Comparison of ENCODE assay signal across 25 cellular contexts in the genomic region with DNA sequence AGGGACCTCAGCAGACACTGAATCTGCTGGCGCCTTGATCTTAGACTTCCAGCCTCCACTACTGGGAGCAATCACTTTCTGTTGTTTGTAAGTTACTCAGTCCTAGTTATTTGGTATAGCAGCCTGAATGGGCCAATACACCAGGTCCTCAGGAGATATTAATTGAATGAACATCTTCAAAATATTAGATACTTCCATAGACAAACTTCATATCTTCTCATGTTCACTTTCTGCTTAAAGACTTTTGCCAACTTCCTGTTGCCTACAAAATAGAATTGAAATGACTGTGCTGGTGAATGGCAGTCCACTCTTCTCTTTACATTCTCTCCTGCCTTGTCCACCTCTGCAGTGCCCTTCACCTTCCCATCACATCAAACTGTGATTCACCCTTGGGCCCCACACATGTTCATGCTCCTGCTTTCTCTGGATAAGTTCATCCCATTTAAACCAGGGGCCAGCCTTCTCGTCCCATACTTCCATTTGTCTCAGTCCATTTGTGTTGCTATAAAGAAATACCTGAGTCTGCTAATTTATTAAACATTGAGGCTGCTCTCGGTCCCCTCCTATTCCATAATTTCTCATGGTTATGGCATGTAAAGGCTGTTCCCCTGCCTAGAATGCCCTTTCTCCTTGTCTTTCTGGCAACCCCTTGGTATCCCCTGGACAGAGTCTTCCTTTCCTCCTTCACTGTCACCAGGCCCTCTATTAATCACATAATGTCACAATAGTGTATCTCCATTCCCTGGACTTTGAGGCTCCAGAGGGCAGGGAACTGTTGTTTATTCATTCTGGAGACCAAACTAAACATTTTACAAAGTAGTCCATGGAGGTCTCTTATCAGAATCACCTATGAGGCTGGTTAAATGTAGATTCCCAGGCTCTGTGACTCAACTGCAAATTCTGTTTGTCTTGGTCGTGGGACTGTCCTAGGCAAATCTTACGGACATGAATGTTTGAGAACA.
DNase-seq lines count a peak whose midpoint lies in the region; ATAC-seq and TF ChIP-seq lines count a peak whose summit lies in the region.
"Had no signal": no experiment of that assay in that cellular context is flagged by ENCODE, and none has a peak within 500 bp of the region (broad histone marks: within the 10 kb centered on the region; RNA-seq: fewer than 3 reads in every experiment).

No MANE protein-coding gene starts in this region.

- H3K27ac ChIP-seq in heart right ventricle (peak overlapping the region; percentile 16 to 83 (median 72)), esophagus squamous epithelium (peak overlapping the region in 3 of 4 donors; percentile 36 to 57 (median 42)), trophoblast cell (ENCODE audit: low read depth, low read length) (peak overlapping the region; percentile 63), aorta (ENCODE audit: low read depth in 1 of 2, low read length in 2 of 2) (peak overlapping the region; percentile 81 to 98), brain microvascular endothelial cell (no peak overlapping the region)
- H3K27ac ChIP-seq: colonic mucosa had no signal

- H3K36me3 ChIP-seq in heart right ventricle (no peaks in the 10 kb centered on the region), esophagus squamous epithelium (no peaks in the 10 kb centered on the region), trophoblast cell (ENCODE audit: control insufficient read depth in 1 of 2, insufficient read depth in 2 of 2, low read length in 2 of 2) (no peaks in the 10 kb centered on the region), aorta (ENCODE audit: control insufficient read depth in 1 of 2, insufficient read depth in 2 of 2, low read length in 1 of 2) (no peaks in the 10 kb centered on the region), brain microvascular endothelial cell (replicated peaks) (no peaks in the 10 kb centered on the region)
- H3K36me3 ChIP-seq: colonic mucosa, gastroesophageal sphincter had no signal

- H2BK12ac ChIP-seq in trophoblast cell (ENCODE audit: low read length): peak overlapping the region; percentile 82

- no peak for TF ChIP-seq POLR2A in esophagus squamous epithelium (IDR thresholded peaks at IDR 0.05)

- H3K9me3 ChIP-seq in heart right ventricle (peaks cover 0 to 10% (median 0%) of the 10 kb centered on the region in 11 donors), esophagus squamous epithelium (no peaks in the 10 kb centered on the region), trophoblast cell (ENCODE audit: insufficient read depth, low read depth, low read length) (peaks cover 1% of the 10 kb centered on the region), aorta (ENCODE audit: control insufficient read depth, low read length) (no peaks in the 10 kb centered on the region)
- H3K9me3 ChIP-seq: colonic mucosa, gastroesophageal sphincter had no signal

- H4K91ac ChIP-seq in trophoblast cell (ENCODE audit: low read depth, low read length): peak overlapping the region; percentile 75

- WGBS in heart right ventricle, 2 donors: 81 to 90% methylated on average over 5 of the region's 5 CpGs
- WGBS in esophagus squamous epithelium, 2 donors: 77 to 87% methylated on average over 5 of the region's 5 CpGs
- WGBS in trophoblast cell (ENCODE audit: extremely low coverage, insufficient coverage, insufficient read length): no CpG with 5 or more reads among the region's 5 CpGs
- 69 to 70% methylated on average over 5 of the region's 5 CpGs for WGBS in aorta, 2 donors

- TF ChIP-seq CTCF in heart right ventricle (IDR thresholded peaks at IDR 0.05): no peak
- no peak for TF ChIP-seq CTCF in esophagus squamous epithelium (IDR thresholded peaks at IDR 0.05)
- TF ChIP-seq CTCF in brain microvascular endothelial cell (IDR thresholded peaks at IDR 0.05; ENCODE audit: low read depth, low read length, missing control alignments): no peak

- H3K27me3 ChIP-seq in heart right ventricle (peaks cover 0 to 4% (median 0%) of the 10 kb centered on the region in 7 donors), esophagus squamous epithelium (no peaks in the 10 kb centered on the region), trophoblast cell (ENCODE audit: insufficient read depth, low read length) (no peaks in the 10 kb centered on the region), aorta (ENCODE audit: control insufficient read depth in 1 of 2, insufficient read depth in 2 of 2, low read length in 1 of 2) (no peaks in the 10 kb centered on the region), brain microvascular endothelial cell (replicated peaks) (no peaks in the 10 kb centered on the region)
- H3K27me3 ChIP-seq: colonic mucosa, gastroesophageal sphincter had no signal

- intact Hi-C loops in heart right ventricle (cut with DNase I): no loop called here
- intact Hi-C loops in Right ventricle myocardium superior (cut with DNase I): no loop called here
- intact Hi-C loops in esophagus squamous epithelium (cut with DNase I): no loop called here
- intact Hi-C loops in aorta (cut with DNase I): no loop called here

- peak overlapping the region; percentile 78 for H2BK120ac ChIP-seq in trophoblast cell (ENCODE audit: insufficient read depth, low read length, poor library complexity)

- DNase-seq in heart right ventricle (no peak), Right ventricle myocardium superior (no peak), esophagus squamous epithelium (lab: John Stamatoyannopoulos, UW) (no peak), trophoblast cell (peak in 1 of 2 donors; percentile 44), aorta (no peak), brain microvascular endothelial cell (no peak), NAMALWA (ENCODE audit: low spot score) (no peak)
- DNase-seq: activated CD4-positive, alpha-beta T cell treated with anti-CD3 and anti-CD28 coated beads for 1 hour; activated CD8-positive, alpha-beta T cell treated with anti-CD3 and anti-CD28 coated beads for 36 hours; activated effector memory CD4-positive, alpha-beta T cell treated with anti-CD3 and anti-CD28 coated beads, Interleukin-2, amount 50 U/mL, for 16 hours; activated T-cell treated with anti-CD3 and anti-CD28 coated beads for 4 hours; colonic mucosa; DMS53; kidney; midbrain; MM.1S; naive thymus-derived CD8-positive, alpha-beta T cell; NCI-H1436; NCI-H446 treated with DMSO at 0.1 percent for 48 hours; SHP77 treated with DMSO at 0.1 percent for 48 hours; stimulated activated CD4-positive, alpha-beta T cell treated with anti-CD3 and anti-CD28 coated beads, Interleukin-4, amount 100 ng/mL, for 24 hours; stimulated activated naive B cell treated with anti-CD40 and anti-IgM and Interleukin-4, amounts not matched to agents 10 μg/mL and 1 μg/mL and 100 μg/mL, for 72 hours had no signal

- H3K4me2 ChIP-seq in trophoblast cell (ENCODE audit: low read length): no peak overlapping the region
- H3K4me2 ChIP-seq: GM23338 had no signal

- H4K12ac ChIP-seq in trophoblast cell (ENCODE audit: low read depth, low read length): no peak overlapping the region

- peak overlapping the region; percentile 26 for H2AK5ac ChIP-seq in trophoblast cell (ENCODE audit: low read length)

- peaks cover 6% of the 10 kb centered on the region for H3K79me1 ChIP-seq in trophoblast cell (ENCODE audit: low read length)

- ATAC-seq in heart right ventricle (no peak), Right ventricle myocardium superior (ENCODE audit: poor library complexity) (no peak), aorta (ENCODE audit: low FRiP score) (no peak), HG02763 (IDR thresholded peaks at IDR 0.05; ENCODE audit: unreplicated experiment) (no peak)
- ATAC-seq: activated CD8-positive, alpha-beta T cell treated with anti-CD3 and anti-CD28 coated beads for 36 hours; GM23338; naive thymus-derived CD8-positive, alpha-beta T cell; stimulated activated naive B cell treated with anti-CD40 and anti-IgM and Interleukin-4, amounts not matched to agents 10 μg/mL and 1 μg/mL and 100 μg/mL, for 72 hours had no signal

- peak overlapping the region; percentile 22 for H4K8ac ChIP-seq in trophoblast cell (ENCODE audit: low read depth, low read length)

- H3K79me2 ChIP-seq in trophoblast cell (ENCODE audit: control insufficient read depth, insufficient read depth, low read length, poor library complexity): no peaks in the 10 kb centered on the region

- H3K4ac ChIP-seq in trophoblast cell (ENCODE audit: low read depth, low read length): peak overlapping the region; percentile 65

- H3K4me3 ChIP-seq in heart right ventricle (no peak overlapping the region), esophagus squamous epithelium (no peak overlapping the region), trophoblast cell (ENCODE audit: low read depth, low read length) (no peak overlapping the region), aorta (ENCODE audit: low read length in 2 of 2) (no peak overlapping the region), brain microvascular endothelial cell (ENCODE audit: low read depth, low read length) (no peak overlapping the region)
- H3K4me3 ChIP-seq: colonic mucosa, gastroesophageal sphincter, GM23338 had no signal

- peak overlapping the region; percentile 23 for H2AFZ ChIP-seq in trophoblast cell (ENCODE audit: insufficient read depth, low read length, poor library complexity)

- H3K23ac ChIP-seq in trophoblast cell (ENCODE audit: low read length): no peak overlapping the region

- H2BK5ac ChIP-seq in trophoblast cell (ENCODE audit: low read depth, low read length, poor library complexity): peak overlapping the region; percentile 89

- in situ Hi-C loops in brain microvascular endothelial cell (cut with HindIII; ENCODE audit: low pct_ligation_motif_present, low sequenced_read_pairs): no loop called here

- H3K9ac ChIP-seq in trophoblast cell (ENCODE audit: low read length): no peak overlapping the region

- peak overlapping the region; percentile 72 for H3K18ac ChIP-seq in trophoblast cell (ENCODE audit: low read length)

- peak overlapping the region; percentile 67 for H3K14ac ChIP-seq in trophoblast cell (ENCODE audit: low read length)

- peaks cover 0 to 34% (median 25%) of the 10 kb centered on the region in 9 donors for H3K4me1 ChIP-seq in heart right ventricle
- peaks cover 0 to 5% (median 0%) of the 10 kb centered on the region in 3 donors for H3K4me1 ChIP-seq in esophagus squamous epithelium
- H3K4me1 ChIP-seq in trophoblast cell (ENCODE audit: control insufficient read depth in 1 of 2, insufficient read depth in 2 of 2, low read length in 2 of 2): peaks cover 8 to 21% of the 10 kb centered on the region in 2 experiments
- H3K4me1 ChIP-seq in aorta (ENCODE audit: control insufficient read depth in 1 of 2, insufficient read depth in 2 of 2, low read length in 2 of 2): peaks cover 7% of the 10 kb centered on the region in 2 donors
- H3K4me1 ChIP-seq: gastroesophageal sphincter had no signal
